In genomic region chr1:185360714-185361113, GRCh38 we compare ENCODE assay signal across 29 cellular contexts. TPM values are rescaled to one million over a fixed set of nuclear protein-coding genes. Genes with fewer than 3 reads are reported as not detected.
DNase-seq lines count a peak whose midpoint lies in the region; ATAC-seq, FAIRE-seq and TF ChIP-seq lines count a peak whose summit lies in the region.
"Had no signal": no experiment of that assay in that cellular context is flagged by ENCODE, and none has a peak within 500 bp of the region (broad histone marks: within the 10 kb centered on the region; RNA-seq: fewer than 3 reads in every experiment).

No MANE protein-coding gene starts in this region.

- POLR2A ChIA-PET in endothelial cell of umbilical vein (lab: Charles Lee) = no interaction called here

- BruUV-seq in endothelial cell of umbilical vein (replicated peaks; lab: Mats Ljungman, UMichigan) = no TSS peak

- no peak overlapping the region for H2BK12ac ChIP-seq in mesenchymal stem cell (ENCODE audit: low read length in 2 of 2)

- H3K36me3 ChIP-seq in endothelial cell of umbilical vein (ENCODE audit: control insufficient read depth in 2 of 2, extremely low read depth in 1 of 2, insufficient read depth in 2 of 2, low read length in 2 of 2) (no peaks in the 10 kb centered on the region), mesenchymal stem cell (ENCODE audit: control insufficient read depth in 1 of 2, insufficient read depth in 2 of 2, low read depth in 1 of 2, low read length in 2 of 2) (no peaks in the 10 kb centered on the region), transverse colon (no peaks in the 10 kb centered on the region)
- H3K36me3 ChIP-seq: BLaER1, cardiac muscle cell, esophagus muscularis mucosa, HAP-1, left ventricle myocardium inferior, Peyer's patch, prostate gland, thoracic aorta, vagina had no signal

- H3K9me1 ChIP-seq in endothelial cell of umbilical vein (replicated peaks; ENCODE audit: control insufficient read depth, extremely low read depth, insufficient read depth, low read length) = no peaks in the 10 kb centered on the region

- H2AK5ac ChIP-seq in mesenchymal stem cell (ENCODE audit: low read length, severe bottlenecking) = no peak overlapping the region

- H3K4ac ChIP-seq in mesenchymal stem cell (ENCODE audit: low read depth in 1 of 2, low read length in 2 of 2) = no peak overlapping the region

- dilution Hi-C loops in endothelial cell of umbilical vein (cut with MboI; ENCODE audit: extremely low pct_ligation_motif_present, low sequenced_read_pairs) = no loop called here

- H2BK5ac ChIP-seq in mesenchymal stem cell (ENCODE audit: low read depth, low read length, poor library complexity, severe bottlenecking) = no peak overlapping the region

- TF ChIP-seq POLR2A in endothelial cell of umbilical vein (IDR thresholded peaks at IDR 0.05; ENCODE audit: low read depth, low read length) (no peak), transverse colon (IDR thresholded peaks at IDR 0.05) (no peak)

- no peak overlapping the region for H3K23ac ChIP-seq in mesenchymal stem cell (ENCODE audit: low read length in 2 of 2)

- ATAC-seq in Right ventricle myocardium inferior (no peak), GM21367 (IDR thresholded peaks at IDR 0.05; ENCODE audit: unreplicated experiment) (no peak)

- no peak overlapping the region for H3K9ac ChIP-seq in endothelial cell of umbilical vein (replicated peaks; ENCODE audit: extremely low read depth, insufficient read depth, low read length)
- H3K9ac ChIP-seq in mesenchymal stem cell (ENCODE audit: low read length) = no peak overlapping the region
- H3K9ac ChIP-seq: BLaER1 had no signal

- TF ChIP-seq CTCF in endothelial cell of umbilical vein (IDR thresholded peaks at IDR 0.05; ENCODE audit: extremely low read depth in 1 of 2, insufficient read depth in 1 of 2, low read depth in 1 of 2, low read length in 2 of 2) (no peak), transverse colon (IDR thresholded peaks at IDR 0.05) (no peak)

- H3K18ac ChIP-seq in mesenchymal stem cell (ENCODE audit: low read depth in 1 of 2, low read length in 2 of 2) = no peak overlapping the region

- in situ Hi-C loops in transverse colon (cut with MboI; ENCODE audit: low pct_ligation_motif_present in 1 of 4, low pct_unique_long_range_greater_than_20kb in 1 of 4, low sequenced_read_pairs in 3 of 4) = no loop called here

- no peak for FAIRE-seq in endothelial cell of umbilical vein (lab: Jason Lieb, UNC)
- FAIRE-seq: islet of Langerhans had no signal

- 100% methylated on average over 1 of the region's 1 CpG for WGBS in mesenchymal stem cell
- 94 to 100% methylated on average over 1 of the region's 1 CpG for WGBS in transverse colon (ENCODE audit: low coverage in 1 of 2), 2 donors

- no peaks in the 10 kb centered on the region for H3K27me3 ChIP-seq in endothelial cell of umbilical vein (ENCODE audit: control insufficient read depth in 2 of 2, insufficient read depth in 2 of 2, low read length in 2 of 2)
- no peaks in the 10 kb centered on the region for H3K27me3 ChIP-seq in mesenchymal stem cell (ENCODE audit: control insufficient read depth in 1 of 2, insufficient read depth in 1 of 2, low read length in 2 of 2)
- no peaks in the 10 kb centered on the region for H3K27me3 ChIP-seq in transverse colon
- H3K27me3 ChIP-seq: BLaER1, cardiac muscle cell, esophagus muscularis mucosa, Peyer's patch, vagina had no signal

- H4K91ac ChIP-seq in mesenchymal stem cell (ENCODE audit: low read length) = no peak overlapping the region

- DNase-seq in EH (ENCODE audit: low read depth) = peak; percentile 77
- peak; percentile 21 for DNase-seq in M059J (ENCODE audit: low read depth)
- DNase-seq in endothelial cell of umbilical vein (ENCODE audit: low read depth, low spot score) = peak; percentile 30
- no peak for DNase-seq in mesenchymal stem cell
- DNase-seq in transverse colon = no peak
- no peak for DNase-seq in COR-L47 (lab: John Stamatoyannopoulos, UW)
- no peak for DNase-seq in Right ventricle myocardium inferior (ENCODE audit: missing footprints)
- DNase-seq: activated CD4-positive, alpha-beta T cell treated with anti-CD3 and anti-CD28 coated beads, Interleukin-2, amount 50 U/mL, for 4 hours; activated naive CD4-positive, alpha-beta T cell treated with anti-CD3 and anti-CD28 coated beads, Interleukin-2, amount 50 U/mL, for 16 hours; amygdala; cortex of kidney; DMS53; GF-D8; left ventricle myocardium inferior; NCI-H1105; NCI-H2081; NCI-H2227 treated with DMSO at 0.1 percent for 48 hours; NCI-H69; Peyer's patch; stimulated activated naive CD4-positive, alpha-beta T cell treated with Interleukin-2 at 50 U/mL for 16 hours had no signal

- no peak overlapping the region for H3K14ac ChIP-seq in mesenchymal stem cell (ENCODE audit: low read length in 2 of 2)

- H3K4me2 ChIP-seq in endothelial cell of umbilical vein (ENCODE audit: insufficient read depth, low read length) (no peak overlapping the region), mesenchymal stem cell (ENCODE audit: low read length, poor library complexity, severe bottlenecking) (no peak overlapping the region)
- H3K4me2 ChIP-seq: BLaER1 had no signal

- H4K20me1 ChIP-seq in endothelial cell of umbilical vein (replicated peaks; ENCODE audit: control insufficient read depth, extremely low read depth, insufficient read depth, low read length) = no peaks in the 10 kb centered on the region
- H4K20me1 ChIP-seq: BLaER1 had no signal

- H3K4me3 ChIP-seq in endothelial cell of umbilical vein (replicated peaks in 1 of 3; ENCODE audit: insufficient read depth in 1 of 3, low read depth in 1 of 3, low read length in 3 of 3) (no peak overlapping the region), mesenchymal stem cell (ENCODE audit: insufficient read depth in 1 of 2, low read depth in 1 of 2, low read length in 2 of 2) (no peak overlapping the region), transverse colon (no peak overlapping the region)
- H3K4me3 ChIP-seq: BLaER1, cardiac muscle cell, esophagus muscularis mucosa, HAP-1, left ventricle myocardium inferior, Peyer's patch, prostate gland, thoracic aorta, vagina had no signal

- H3K27ac ChIP-seq in endothelial cell of umbilical vein (ENCODE audit: insufficient read depth, low read depth, low read length) (peak overlapping the region; percentile 8), mesenchymal stem cell (ENCODE audit: low read length, poor library complexity, severe bottlenecking) (peak overlapping the region; percentile 38), transverse colon (no peak overlapping the region)
- H3K27ac ChIP-seq: BLaER1, cardiac muscle cell, esophagus muscularis mucosa, left ventricle myocardium inferior, Peyer's patch, prostate gland, thoracic aorta, vagina had no signal

- no peak overlapping the region for H2BK15ac ChIP-seq in mesenchymal stem cell (ENCODE audit: low read depth, poor library complexity, severe bottlenecking)

- H3K9me3 ChIP-seq in endothelial cell of umbilical vein (replicated peaks; ENCODE audit: control insufficient read depth, insufficient read depth, low read length) = no peaks in the 10 kb centered on the region
- peaks cover 5% of the 10 kb centered on the region for H3K9me3 ChIP-seq in mesenchymal stem cell (ENCODE audit: control insufficient read depth, low read length)
- peaks cover 0 to 6% of the 10 kb centered on the region in 2 donors for H3K9me3 ChIP-seq in transverse colon
- H3K9me3 ChIP-seq: HAP-1, Peyer's patch, prostate gland, vagina had no signal

- H3K4me1 ChIP-seq in endothelial cell of umbilical vein (ENCODE audit: control insufficient read depth, extremely low read depth, insufficient read depth, low read length) (peaks cover 7% of the 10 kb centered on the region), mesenchymal stem cell (ENCODE audit: control insufficient read depth, insufficient read depth, low read depth, low read length) (peaks cover 3% of the 10 kb centered on the region), transverse colon (no peaks in the 10 kb centered on the region)
- H3K4me1 ChIP-seq: esophagus muscularis mucosa, left ventricle myocardium inferior, Peyer's patch, prostate gland, vagina had no signal

- H2BK120ac ChIP-seq in mesenchymal stem cell (ENCODE audit: low read depth, low read length) = no peak overlapping the region

- H3K79me2 ChIP-seq in endothelial cell of umbilical vein (ENCODE audit: control insufficient read depth, insufficient read depth, low read length) = no peaks in the 10 kb centered on the region

- intact Hi-C loops in endothelial cell of umbilical vein (cut with micrococcal nuclease) = no loop called here
- intact Hi-C loops in transverse colon (cut with DNase I; ENCODE audit: low total_unique reads) = no loop called here
- intact Hi-C loops in Right ventricle myocardium inferior (cut with DNase I) = no loop called here

- CTCF ChIA-PET in endothelial cell of umbilical vein (lab: Charles Lee) = interaction anchor here (1.1 kb wide), 1 partner anchor 14 kb away, joined by 4 read pairs; no protein-coding TSS in a partner anchor

- TF ChIP-seq EP300 in transverse colon (IDR thresholded peaks at IDR 0.05; ENCODE audit: low read depth) = no peak

- H4K8ac ChIP-seq in mesenchymal stem cell (ENCODE audit: low read length) = no peak overlapping the region

- H3K79me1 ChIP-seq in mesenchymal stem cell (replicated peaks; ENCODE audit: low read length, poor library complexity, severe bottlenecking) = no peaks in the 10 kb centered on the region

- H2AFZ ChIP-seq in endothelial cell of umbilical vein (ENCODE audit: low read depth, low read length) (no peak overlapping the region), mesenchymal stem cell (ENCODE audit: low read depth, low read length) (no peak overlapping the region)

TF ChIP-seq in endothelial cell of umbilical vein, 7 proteins besides CTCF, POLR2A, EP300 and RAD21 (continues in another document):
- TF ChIP-seq POLR2AphosphoS5 (IDR thresholded peaks at IDR 0.05; ENCODE audit: insufficient read depth, low read depth, low read length) = no peak
- TF ChIP-seq FOS (IDR thresholded peaks at IDR 0.05; ENCODE audit: borderline replicate concordance, insufficient read depth, low read length) = peak; percentile 67

RNA-seq across cellular contexts. Expression of gene IVNS1ABP, which starts 43.7 kb away (rescaled TPM):
- 45.9 and 51.0 TPM in 2 replicates for total RNA-seq in M059J (2014; rRNA removed; shearing (Covaris generic))
- total RNA-seq in endothelial cell of umbilical vein (75.3 and 81.6 TPM in 2 replicates), transverse colon (100 to 1,000 TPM in 3 of 4 donors, 10 to 100 TPM in 1; 50.5 to 174 (median 133) TPM), Right ventricle myocardium inferior (59.0 TPM)
- polyA plus RNA-seq in endothelial cell of umbilical vein = 19.9 and 26.3 TPM in 2 replicates
- 20.7 and 23.9 TPM in 2 replicates for polyA plus RNA-seq in endothelial cell of umbilical vein (2011; cell fraction: cytosol; rRNA removed)
- 239 and 296 TPM in 2 replicates for polyA plus RNA-seq in endothelial cell of umbilical vein (2011; cell fraction: nucleus; rRNA removed)
- 41.0 and 52.8 TPM in 2 replicates for polyA plus RNA-seq in endothelial cell of umbilical vein (2012)
- polyA minus RNA-seq in endothelial cell of umbilical vein = 68.2 and 73.9 TPM in 2 replicates
- polyA minus RNA-seq in endothelial cell of umbilical vein (2011; cell fraction: cytosol; rRNA and poly(A)+ RNA removed) = 22.8 TPM
- 342 and 456 TPM in 2 replicates for polyA minus RNA-seq in endothelial cell of umbilical vein (2011; cell fraction: nucleus; rRNA and poly(A)+ RNA removed)
- polyA plus RNA-seq in mesenchymal stem cell (2013, experiment 1 of 2) = 17.1 TPM
- 17.3 TPM for polyA plus RNA-seq in mesenchymal stem cell (2013, experiment 2 of 2)

Comparison
In these comparisons a context has a peak if more than half of its experiments do, and no peak if none do; other contexts are left out.
1. DNase-seq: peak in EH (single experiment), M059J (single experiment) and endothelial cell of umbilical vein (single experiment); none in mesenchymal stem cell (single experiment), transverse colon (single experiment), COR-L47 (single experiment) and Right ventricle myocardium inferior (single experiment).
2. H3K27ac ChIP-seq: peak in endothelial cell of umbilical vein (single experiment) and mesenchymal stem cell (single experiment); none in transverse colon (0 of 4).